29 cellular contexts compared by ENCODE assay signal in genomic region chr5:87437724-87438123, GRCh38.
"Had no signal": no experiment of that assay in that cellular context is flagged by ENCODE, and none has a peak within 500 bp of the region (broad histone marks: within the 10 kb centered on the region; RNA-seq: fewer than 3 reads in every experiment).

No MANE protein-coding gene starts in this region.

- H3K27ac ChIP-seq: ascending aorta, breast epithelium, cardiac muscle cell, colonic mucosa, epithelial cell of prostate, esophagus squamous epithelium had no signal

- H3K27me3 ChIP-seq: ascending aorta, breast epithelium, cardiac muscle cell, colonic mucosa, esophagus squamous epithelium had no signal

- DNase-seq: activated CD4-positive, alpha-beta memory T cell treated with anti-CD3 and anti-CD28 coated beads, Interleukin-2, amount 10 ng/mL, durations not matched to agents 7 days and 5 days; activated CD4-positive, alpha-beta T cell treated with anti-CD3 and anti-CD28 coated beads for 1 hour; activated CD4-positive, alpha-beta T cell treated with anti-CD3 and anti-CD28 coated beads for 4 hours; activated CD4-positive, alpha-beta T cell treated with anti-CD3 and anti-CD28 coated beads, Interleukin-2, amount 10 ng/mL, durations not matched to agents 7 days and 5 days; activated CD4-positive, alpha-beta T cell treated with anti-CD3 and anti-CD28 coated beads, Interleukin-2, amount 50 U/mL, for 4 hours; activated CD4-positive, CD25-positive, alpha-beta regulatory T cell; activated CD8-positive, alpha-beta memory T cell treated with anti-CD3 and anti-CD28 coated beads, Interleukin-2, amount 50 U/mL, for 48 hours; activated gamma-delta T cell; activated naive CD4-positive, alpha-beta T cell; activated naive CD4-positive, alpha-beta T cell treated with anti-CD3 and anti-CD28 coated beads, Interleukin-2, amount 10 ng/mL, durations not matched to agents 7 days and 5 days; activated naive CD8-positive, alpha-beta T cell treated with anti-CD3 and anti-CD28 coated beads, Interleukin-2, amount 10 ng/mL, durations not matched to agents 7 days and 5 days; activated T-cell treated with anti-CD3 and anti-CD28 coated beads for 4 hours; activated T-cell treated with anti-CD3 and anti-CD28 coated beads, Interleukin-2, amount 50 U/mL, for 24 hours; activated T-cell treated with anti-CD3 and anti-CD28 coated beads, Interleukin-2, amount 50 U/mL, for 72 hours; central memory CD4-positive, alpha-beta T cell; cerebellar nuclear complex; colonic mucosa; effector CD8-positive, alpha-beta T cell; esophagus squamous epithelium; foreskin melanocyte; head of caudate nucleus; T-helper 2 cell had no signal

- H3K36me3 ChIP-seq: ascending aorta, breast epithelium, cardiac muscle cell, colonic mucosa, esophagus squamous epithelium had no signal

- ATAC-seq: activated naive CD4-positive, alpha-beta T cell treated with anti-CD3 and anti-CD28 coated beads, Interleukin-2, amount 50 U/mL, for 72 hours; activated T-cell treated with anti-CD3 and anti-CD28 coated beads, Interleukin-2, amount 50 U/mL, for 72 hours had no signal

- FAIRE-seq: endometrium, endothelial cell of umbilical vein had no signal

- H3K4me1 ChIP-seq: ascending aorta, breast epithelium, colonic mucosa, esophagus squamous epithelium had no signal

- H3K9me3 ChIP-seq: ascending aorta, breast epithelium, colonic mucosa, esophagus squamous epithelium had no signal

- H3K4me3 ChIP-seq: ascending aorta, breast epithelium, cardiac muscle cell, colonic mucosa, esophagus squamous epithelium had no signal
